Comparison of ENCODE assay signal across 8 cellular contexts in the genomic region with DNA sequence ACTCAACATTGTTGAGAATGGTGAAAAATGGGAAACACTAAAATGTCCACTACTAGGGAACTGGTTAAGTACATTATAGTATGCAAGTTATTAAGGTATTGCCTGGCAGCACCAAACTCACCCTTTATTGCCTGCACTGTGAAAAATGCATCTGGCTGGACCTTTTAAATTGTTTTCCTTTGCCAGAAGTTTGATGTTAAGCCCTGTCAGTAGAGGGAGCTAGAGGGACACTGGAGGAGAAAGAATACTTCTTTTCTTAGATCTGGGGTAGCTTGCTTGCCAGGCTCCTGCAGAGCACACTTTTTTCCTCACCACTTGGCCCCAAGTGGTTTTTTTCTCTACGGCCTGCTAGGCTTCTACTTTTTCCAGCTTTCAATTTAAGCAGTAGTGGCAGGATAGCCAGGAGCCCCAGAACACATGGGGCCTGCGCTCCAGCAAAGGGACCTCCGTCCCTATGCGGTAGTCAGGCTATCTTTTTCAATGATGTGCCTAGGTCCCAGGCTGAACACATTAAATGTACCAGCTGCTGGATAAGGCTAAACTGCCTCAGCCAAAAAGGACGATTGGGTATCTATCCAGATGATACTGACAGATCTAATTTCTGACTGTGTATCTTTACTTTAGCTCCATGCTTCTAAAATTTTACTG. TPM values are rescaled to one million over a fixed set of nuclear protein-coding genes. Genes with fewer than 3 reads are reported as not detected.
A peak's percentile ranks its signal among the peaks of the same experiment; 100 is the strongest.
DNase-seq lines count a peak whose midpoint lies in the region; ATAC-seq and TF ChIP-seq lines count a peak whose summit lies in the region.

No MANE protein-coding gene starts in this region.

- ATAC-seq in GM21447 (IDR thresholded peaks at IDR 0.05; ENCODE audit: unreplicated experiment) (no peak), GM18520 (IDR thresholded peaks at IDR 0.05; ENCODE audit: unreplicated experiment) (no peak)

- no peak for TF ChIP-seq POLR2A in breast epithelium (IDR thresholded peaks at IDR 0.05)

- WGBS in smooth muscle cell (ENCODE audit: low lambda C conversion rate), result 92% methylated on average over 5 of the region's 5 CpGs

- no TSS peak for BruUV-seq in MCF 10A (replicated peaks; lab: Mats Ljungman, UMichigan)

- CTCF ChIA-PET in MCF 10A (lab: Yijun Ruan, JAX), result interaction anchor here (0.5 to 1.4 kb wide), 11 partner anchors 9 to 1590 kb away, joined by 3 to 7 read pairs (median 3); no protein-coding TSS in a partner anchor

- H2AFZ ChIP-seq in smooth muscle cell (ENCODE audit: low read depth), result no peak overlapping the region

- POLR2A ChIA-PET in MCF 10A (lab: Yijun Ruan, JAX), result interaction anchor here (0.7 kb wide), 1 partner anchor 336 kb away, joined by 3 read pairs; a partner anchor contains a TSS

- H3K9me3 ChIP-seq in breast epithelium, result no peaks in the 10 kb centered on the region
- H3K9me3 ChIP-seq in smooth muscle cell (replicated peaks; ENCODE audit: low read depth), result no peaks in the 10 kb centered on the region
- no peaks in the 10 kb centered on the region for H3K9me3 ChIP-seq in MG63

- H3K36me3 ChIP-seq in breast epithelium, result no peaks in the 10 kb centered on the region
- H3K36me3 ChIP-seq in smooth muscle cell (ENCODE audit: low read depth), result no peaks in the 10 kb centered on the region
- no peaks in the 10 kb centered on the region for H3K36me3 ChIP-seq in MG63

- no peaks in the 10 kb centered on the region for H3K4me1 Mint-ChIP-seq in MCF 10A (ENCODE audit: insufficient read depth, unreplicated experiment)

- H3K79me2 ChIP-seq in smooth muscle cell (ENCODE audit: low read depth), result no peaks in the 10 kb centered on the region

- H3K27ac ChIP-seq in breast epithelium (no peak overlapping the region), dorsolateral prefrontal cortex (no peak overlapping the region), smooth muscle cell (ENCODE audit: low read depth) (no peak overlapping the region)

- intact Hi-C loops in MCF 10A (cut with micrococcal nuclease) (no loop called here), breast epithelium (cut with DNase I; ENCODE audit: low total_unique reads) (no loop called here), dorsolateral prefrontal cortex (cut with DNase I) (no loop called here)

- H3K9ac ChIP-seq in smooth muscle cell (ENCODE audit: low read depth), result no peak overlapping the region

- peak; percentile 31 for TF ChIP-seq CTCF in MCF 10A (IDR thresholded peaks at IDR 0.05; ENCODE audit: unreplicated experiment)
- peak in 1 of 3 donors; percentile 18 for TF ChIP-seq CTCF in breast epithelium (IDR thresholded peaks at IDR 0.05)
- peak in 37 of 56 donors; percentile 8 to 58 (median 32) for TF ChIP-seq CTCF in dorsolateral prefrontal cortex (IDR thresholded peaks at IDR 0.05 in 54 of 56, conservative IDR thresholded peaks at IDR 0.05 in 2 of 56; ENCODE audit: low read depth in 1 of 56, partially characterized antibody in 56 of 56)
- TF ChIP-seq CTCF in smooth muscle cell (IDR thresholded peaks at IDR 0.05; ENCODE audit: borderline replicate concordance, insufficient read depth, poor library complexity, severe bottlenecking), result peak; percentile 33

- H3K27me3 ChIP-seq in breast epithelium (no peaks in the 10 kb centered on the region), dorsolateral prefrontal cortex (no peaks in the 10 kb centered on the region), smooth muscle cell (ENCODE audit: low read depth) (no peaks in the 10 kb centered on the region), MG63 (no peaks in the 10 kb centered on the region)

- H3K27me3 Mint-ChIP-seq in MCF 10A (ENCODE audit: insufficient read depth, unreplicated experiment), result no peaks in the 10 kb centered on the region

- H3K36me3 Mint-ChIP-seq in MCF 10A (ENCODE audit: insufficient read depth, unreplicated experiment), result no peaks in the 10 kb centered on the region

- no peaks in the 10 kb centered on the region for H4K20me1 ChIP-seq in smooth muscle cell (ENCODE audit: low read depth)

- no peaks in the 10 kb centered on the region for H3F3A ChIP-seq in smooth muscle cell (ENCODE audit: low read depth)

- H3K4me3 ChIP-seq in breast epithelium (no peak overlapping the region), dorsolateral prefrontal cortex (no peak overlapping the region), smooth muscle cell (no peak overlapping the region), MG63 (no peak overlapping the region)

- H3K4me1 ChIP-seq in breast epithelium, result no peaks in the 10 kb centered on the region
- no peaks in the 10 kb centered on the region for H3K4me1 ChIP-seq in smooth muscle cell (ENCODE audit: low read depth)

- no peaks in the 10 kb centered on the region for H3K9me3 Mint-ChIP-seq in MCF 10A (ENCODE audit: unreplicated experiment)

- DNase-seq in MCF 10A (ENCODE audit: unreplicated experiment) (peak; percentile 56), breast epithelium (ENCODE audit: low spot score in 2 of 2) (no peak), NCI-H226 (peak; percentile 35), dorsolateral prefrontal cortex (no peak), smooth muscle cell (lab: John Stamatoyannopoulos, UW; ENCODE audit: unreplicated experiment) (no peak), MG63 (no peak)

- H3K4me2 ChIP-seq in smooth muscle cell, result no peak overlapping the region

- no peak overlapping the region for H3K4me3 Mint-ChIP-seq in MCF 10A (ENCODE audit: unreplicated experiment)

- H3K27ac Mint-ChIP-seq in MCF 10A (ENCODE audit: low read depth, unreplicated experiment), result no peak overlapping the region

RNA-seq across cellular contexts. Expression of a gene that starts 8.0 kb away (rescaled TPM):
- total RNA-seq in MCF 10A (2022) (4.3 and 6.3 TPM in 2 replicates), breast epithelium (10 to 100 TPM in 2 of 3 donors, 1 to 10 TPM in 1; 9.7 to 26.6 (median 22.3) TPM), dorsolateral prefrontal cortex (100 to 1,000 TPM in 42 of 120 experiments, 10 to 100 TPM in 78; 55.7 to 140 (median 94.3) TPM), smooth muscle cell (12.1 and 13.5 TPM in 2 replicates)
- 26.8 and 28.9 TPM in 2 replicates for polyA plus RNA-seq in smooth muscle cell
- total RNA-seq in MG63 (2014; rRNA removed; shearing (Covaris generic); ENCODE audit: low replicate concordance), result 15.9 and 19.4 TPM in 2 replicates

RNA-seq across cellular contexts. Expression of a gene that starts 23.8 kb away (rescaled TPM):
- 1.5 and 2.7 TPM in 2 replicates for total RNA-seq in MCF 10A (2022)
- 1 to 10 TPM in 2 of 3 donors, under 1 TPM in 1; 0.98 to 1.8 (median 1.2) TPM for total RNA-seq in breast epithelium
- 1 to 10 TPM in 116 of 120 experiments, under 1 TPM in 4; 0.69 to 9.8 (median 1.8) TPM for total RNA-seq in dorsolateral prefrontal cortex
- total RNA-seq in smooth muscle cell, result 2.8 and 3.9 TPM in 2 replicates
- 1.3 and 3.2 TPM in 2 replicates for polyA plus RNA-seq in smooth muscle cell
- 24.0 and 25.8 TPM in 2 replicates for total RNA-seq in MG63 (2014; rRNA removed; shearing (Covaris generic); ENCODE audit: low replicate concordance)

RNA-seq across cellular contexts. Expression of a gene that starts 58.4 kb away (rescaled TPM):
- total RNA-seq in MCF 10A (2022) (20.8 and 28.0 TPM in 2 replicates), breast epithelium (10 to 100 TPM; 21.2 to 25.6 (median 21.3) TPM), dorsolateral prefrontal cortex (10 to 100 TPM in 105 of 120 experiments, 1 to 10 TPM in 15; 5.6 to 99.0 (median 18.4) TPM), smooth muscle cell (15.7 and 25.5 TPM in 2 replicates)
- 16.5 and 25.5 TPM in 2 replicates for polyA plus RNA-seq in smooth muscle cell
- 5.2 and 15.4 TPM in 2 replicates for total RNA-seq in MG63 (2014; rRNA removed; shearing (Covaris generic); ENCODE audit: low replicate concordance)

Comparison
In these comparisons a context has a peak if more than half of its experiments do, and no peak if none do; other contexts are left out.
1. DNase-seq: peak in MCF 10A (single experiment) and NCI-H226 (single experiment); none in breast epithelium (0 of 2), dorsolateral prefrontal cortex (0 of 10), smooth muscle cell (single experiment) and MG63 (single experiment).